ENCODE assay signal across 16 cellular contexts in genomic region chr1:41438711-41439110, GRCh38. TPM values are rescaled to one million over a fixed set of nuclear protein-coding genes. Genes with fewer than 3 reads are reported as not detected.
DNase-seq lines count a peak whose midpoint lies in the region; ATAC-seq and TF ChIP-seq lines count a peak whose summit lies in the region.
"Had no signal": no experiment of that assay in that cellular context is flagged by ENCODE, and none has a peak within 500 bp of the region (broad histone marks: within the 10 kb centered on the region; RNA-seq: fewer than 3 reads in every experiment).

No MANE protein-coding gene starts in this region.

- no peaks in the 10 kb centered on the region for H3K9me3 Mint-ChIP-seq in endothelial cell (ENCODE audit: unreplicated experiment)

- no peak overlapping the region for H3K27ac Mint-ChIP-seq in endothelial cell (ENCODE audit: unreplicated experiment)
- H3K27ac Mint-ChIP-seq: CD4-positive, alpha-beta memory T cell had no signal

- H3K27me3 Mint-ChIP-seq in endothelial cell (ENCODE audit: unreplicated experiment), result peaks cover 4% of the 10 kb centered on the region

- H3K23ac ChIP-seq in trophoblast cell (ENCODE audit: low read length) (no peak overlapping the region), neuronal stem cell (ENCODE audit: low read depth, low read length, poor library complexity) (no peak overlapping the region)

- H2AK5ac ChIP-seq in trophoblast cell (ENCODE audit: low read length) (no peak overlapping the region), neuronal stem cell (ENCODE audit: low read depth, low read length) (no peak overlapping the region)

- H3K36me3 Mint-ChIP-seq in endothelial cell (ENCODE audit: low read depth, unreplicated experiment), result no peaks in the 10 kb centered on the region
- H3K36me3 Mint-ChIP-seq: CD4-positive, alpha-beta memory T cell had no signal

- H3K9ac ChIP-seq in trophoblast cell (ENCODE audit: low read length) (no peak overlapping the region), neuronal stem cell (ENCODE audit: low read depth, low read length, poor library complexity) (no peak overlapping the region)

- H3K4me2 ChIP-seq in trophoblast cell (ENCODE audit: low read length) (no peak overlapping the region), neuronal stem cell (ENCODE audit: insufficient read depth, low read length, poor library complexity, severe bottlenecking) (no peak overlapping the region)

- H4K12ac ChIP-seq in trophoblast cell (ENCODE audit: low read depth, low read length), result no peak overlapping the region

- H3K9me3 ChIP-seq in trophoblast cell (ENCODE audit: insufficient read depth, low read depth, low read length) (no peaks in the 10 kb centered on the region), neuronal stem cell (replicated peaks in 1 of 2; ENCODE audit: control insufficient read depth in 2 of 2, insufficient read depth in 1 of 2, low read depth in 1 of 2, low read length in 2 of 2) (no peaks in the 10 kb centered on the region)

- no peaks in the 10 kb centered on the region for H3K27me3 ChIP-seq in trophoblast cell (ENCODE audit: insufficient read depth, low read length)
- peaks cover 0 to 24% (median 0%) of the 10 kb centered on the region in 3 experiments for H3K27me3 ChIP-seq in neuronal stem cell (ENCODE audit: control insufficient read depth in 3 of 3, insufficient read depth in 3 of 3, low read depth in 1 of 3, low read length in 3 of 3)

- H3K14ac ChIP-seq in trophoblast cell (ENCODE audit: low read length) (no peak overlapping the region), neuronal stem cell (ENCODE audit: low read length) (no peak overlapping the region)

- no peak overlapping the region for H4K91ac ChIP-seq in trophoblast cell (ENCODE audit: low read depth, low read length)
- no peak overlapping the region for H4K91ac ChIP-seq in neuronal stem cell (ENCODE audit: low read depth, low read length, poor library complexity)

- H2BK12ac ChIP-seq in trophoblast cell (ENCODE audit: low read length), result peak overlapping the region; percentile 62
- no peak overlapping the region for H2BK12ac ChIP-seq in neuronal stem cell (ENCODE audit: low read length)

- H4K8ac ChIP-seq in trophoblast cell (ENCODE audit: low read depth, low read length), result no peak overlapping the region
- no peak overlapping the region for H4K8ac ChIP-seq in neuronal stem cell (ENCODE audit: low read depth, low read length)

- DNase-seq in DMS79 (lab: John Stamatoyannopoulos, UW), result peak; percentile 75
- DNase-seq in NCI-H69 (lab: John Stamatoyannopoulos, UW), result peak; percentile 38
- DNase-seq in trophoblast cell, result no peak
- no peak for DNase-seq in endothelial cell (ENCODE audit: low spot score)
- no peak for DNase-seq in neuronal stem cell (ENCODE audit: low spot score)
- DNase-seq: Calu3; CD4-positive, alpha-beta memory T cell; COR-L47; DMS53; EL; GDM1; GOT3 had no signal

- WGBS in trophoblast cell (ENCODE audit: extremely low coverage, insufficient coverage, insufficient read length), result no CpG with 5 or more reads among the region's 1 CpG
- no CpG with 5 or more reads among the region's 1 CpG for WGBS in neuronal stem cell (ENCODE audit: extremely low coverage in 2 of 2, insufficient read length in 2 of 2, insufficient replicate concordance in 1 of 2), 2 donors

- peaks cover 8% of the 10 kb centered on the region for H3K79me2 ChIP-seq in trophoblast cell (ENCODE audit: control insufficient read depth, insufficient read depth, low read length, poor library complexity)

- no peak for ATAC-seq in GM19395 (IDR thresholded peaks at IDR 0.05; ENCODE audit: unreplicated experiment)
- ATAC-seq: GM12878 had no signal

- no peak overlapping the region for H3K4me3 Mint-ChIP-seq in endothelial cell (ENCODE audit: unreplicated experiment)
- H3K4me3 Mint-ChIP-seq: CD4-positive, alpha-beta memory T cell had no signal

- H3K36me3 ChIP-seq in trophoblast cell (ENCODE audit: control insufficient read depth in 1 of 2, insufficient read depth in 2 of 2, low read length in 2 of 2) (no peaks in the 10 kb centered on the region), neuronal stem cell (replicated peaks in 1 of 2; ENCODE audit: control insufficient read depth in 2 of 2, insufficient read depth in 2 of 2, low read length in 2 of 2) (no peaks in the 10 kb centered on the region)
- H3K36me3 ChIP-seq: HAP-1 had no signal

- H2AFZ ChIP-seq in trophoblast cell (ENCODE audit: insufficient read depth, low read length, poor library complexity), result no peak overlapping the region
- no peak overlapping the region for H2AFZ ChIP-seq in neuronal stem cell (ENCODE audit: low read length)

- no peak overlapping the region for H3K4ac ChIP-seq in trophoblast cell (ENCODE audit: low read depth, low read length)
- H3K4ac ChIP-seq in neuronal stem cell (ENCODE audit: low read length), result no peak overlapping the region

- no peak overlapping the region for H2BK120ac ChIP-seq in trophoblast cell (ENCODE audit: insufficient read depth, low read length, poor library complexity)
- no peak overlapping the region for H2BK120ac ChIP-seq in neuronal stem cell (ENCODE audit: low read depth, low read length)

- H3K4me3 ChIP-seq in trophoblast cell (ENCODE audit: low read depth, low read length) (no peak overlapping the region), neuronal stem cell (ENCODE audit: low read length in 2 of 2) (no peak overlapping the region)
- H3K4me3 ChIP-seq: GM12878, HAP-1 had no signal

- H2BK15ac ChIP-seq in neuronal stem cell (ENCODE audit: low read length), result no peak overlapping the region

- TF ChIP-seq CTCF in endothelial cell (IDR thresholded peaks at IDR 0.05; ENCODE audit: unreplicated experiment), result no peak

- H3K4me1 ChIP-seq in trophoblast cell (ENCODE audit: control insufficient read depth in 1 of 2, insufficient read depth in 2 of 2, low read length in 2 of 2) (peaks cover 30 to 47% of the 10 kb centered on the region in 2 experiments), neuronal stem cell (ENCODE audit: control insufficient read depth in 2 of 2, insufficient read depth in 1 of 2, low read depth in 1 of 2, low read length in 2 of 2) (peaks cover 0 to 10% of the 10 kb centered on the region in 2 donors)

- no peak overlapping the region for H2BK5ac ChIP-seq in trophoblast cell (ENCODE audit: low read depth, low read length, poor library complexity)
- H2BK5ac ChIP-seq in neuronal stem cell (ENCODE audit: low read length), result no peak overlapping the region

- H3K79me1 ChIP-seq in trophoblast cell (ENCODE audit: low read length), result peaks cover 47% of the 10 kb centered on the region
- H3K79me1 ChIP-seq in neuronal stem cell (ENCODE audit: low read depth, low read length), result no peaks in the 10 kb centered on the region

- no peak overlapping the region for H3K18ac ChIP-seq in trophoblast cell (ENCODE audit: low read length)
- no peak overlapping the region for H3K18ac ChIP-seq in neuronal stem cell (ENCODE audit: low read length)

- H3K27ac ChIP-seq in trophoblast cell (ENCODE audit: low read depth, low read length), result no peak overlapping the region
- no peak overlapping the region for H3K27ac ChIP-seq in neuronal stem cell (replicated peaks; ENCODE audit: low read length)

- H3K4me1 Mint-ChIP-seq in endothelial cell (ENCODE audit: unreplicated experiment), result peaks cover 4% of the 10 kb centered on the region
- H3K4me1 Mint-ChIP-seq: CD4-positive, alpha-beta memory T cell had no signal

RNA-seq across cellular contexts. Expression of gene EDN2, which starts 45.8 kb away (rescaled TPM):
- polyA plus RNA-seq in trophoblast cell (2013), result 0.14 and 0.19 TPM in 2 replicates
- total RNA-seq in endothelial cell (ENCODE audit: unreplicated experiment), result 0.21 TPM
- 0.04 TPM for polyA plus RNA-seq in neuronal stem cell (2013, experiment 1 of 2)
- polyA plus RNA-seq in neuronal stem cell (2013, experiment 2 of 2), result not detected
- total RNA-seq: A673; CD4-positive, alpha-beta memory T cell had no signal
- polyA plus RNA-seq: CD4-positive, alpha-beta memory T cell had no signal

Comparison
In these comparisons a context has a peak if more than half of its experiments do, and no peak if none do; other contexts are left out.
1. DNase-seq: peak in DMS79 (single experiment) and NCI-H69 (single experiment); none in trophoblast cell (0 of 2), endothelial cell (single experiment) and neuronal stem cell (single experiment).